ENCODE assay signal across 19 cellular contexts in genomic region chr1:151816964-151817730, GRCh38. TPM values are rescaled to one million over a fixed set of nuclear protein-coding genes. Genes with fewer than 3 reads are reported as not detected.
DNase-seq lines count a peak whose midpoint lies in the region; ATAC-seq and TF ChIP-seq lines count a peak whose summit lies in the region.
"Had no signal": no experiment of that assay in that cellular context is flagged by ENCODE, and none has a peak within 500 bp of the region (broad histone marks: within the 10 kb centered on the region; RNA-seq: fewer than 3 reads in every experiment).

No MANE protein-coding gene starts in this region.

- H3K4me1 ChIP-seq in CD8-positive, alpha-beta memory T cell (ENCODE audit: insufficient read depth, low read length): peaks cover 61% of the 10 kb centered on the region

- peaks cover 81 to 94% (median 91%) of the 10 kb centered on the region in 3 donors for H3K4me1 Mint-ChIP-seq in CD8-positive, alpha-beta memory T cell
- peaks cover 52 to 81% of the 10 kb centered on the region in 2 donors for H3K4me1 Mint-ChIP-seq in effector memory CD8-positive, alpha-beta T cell (ENCODE audit: low read depth in 2 of 2)

- H3K36me3 ChIP-seq in CD8-positive, alpha-beta memory T cell (ENCODE audit: insufficient read depth, low read length): no peaks in the 10 kb centered on the region

- no peak overlapping the region for H3K27ac ChIP-seq in CD8-positive, alpha-beta memory T cell (ENCODE audit: low read depth, low read length)
- H3K27ac ChIP-seq: A549, coronary artery, esophagus muscularis mucosa, stomach had no signal

- DNase-seq in NCI-H2107 treated with DMSO at 0.1 percent for 48 hours (lab: John Stamatoyannopoulos, UW; ENCODE audit: unreplicated experiment) (peak; percentile 20), NCI-H2107 (lab: John Stamatoyannopoulos, UW) (no peak), NOMO-1 treated with dmso at 0.1 percent for 144 hours (lab: John Stamatoyannopoulos, UW; ENCODE audit: unreplicated experiment) (peak; percentile 8), AG20443 (ENCODE audit: low spot score) (no peak), HT-29 (ENCODE audit: low spot score) (no peak), HEK293T (ENCODE audit: extremely low spot score) (no peak)
- DNase-seq in CD8-positive, alpha-beta memory T cell: no peak
- no peak for DNase-seq in effector memory CD8-positive, alpha-beta T cell
- DNase-seq: activated CD4-positive, alpha-beta T cell treated with anti-CD3 and anti-CD28 coated beads for 48 hours; activated effector memory CD4-positive, alpha-beta T cell treated with Interleukin-2 at 50 U/mL for 16 hours; H9; KG1; stomach had no signal

- ATAC-seq in effector memory CD8-positive, alpha-beta T cell (replicated peaks): no peak
- ATAC-seq: A549 had no signal

- CTCF ChIA-PET in CD8-positive, alpha-beta memory T cell (lab: Charles Lee): interaction anchor here (1.1 to 1.4 kb wide), 2 partner anchors 13 to 27 kb away, joined by 3 read pairs; partner anchors contain the start of gene TDRKH
- CTCF ChIA-PET in HEK293T (lab: Yijun Ruan, JAX): interaction anchor here (0.6 kb wide), 2 partner anchors 38 to 64 kb away, joined by 3 to 4 read pairs; no protein-coding TSS in a partner anchor

- no peaks in the 10 kb centered on the region for H3K27me3 ChIP-seq in CD8-positive, alpha-beta memory T cell (ENCODE audit: insufficient read depth, low read length, poor library complexity, severe bottlenecking)
- H3K27me3 ChIP-seq: stomach had no signal

- no peaks in the 10 kb centered on the region for H3K27me3 Mint-ChIP-seq in CD8-positive, alpha-beta memory T cell
- H3K27me3 Mint-ChIP-seq in effector memory CD8-positive, alpha-beta T cell: no peaks in the 10 kb centered on the region

- POLR2A ChIA-PET in CD8-positive, alpha-beta memory T cell (lab: Charles Lee): no interaction called here
- POLR2A ChIA-PET in HEK293T (lab: Yijun Ruan, JAX): no interaction called here

- H3K4me3 Mint-ChIP-seq in CD8-positive, alpha-beta memory T cell: peak overlapping the region in 6 of 7 donors; percentile 49 to 97 (median 56)
- H3K4me3 Mint-ChIP-seq in effector memory CD8-positive, alpha-beta T cell: peak overlapping the region; percentile 62 to 89
- H3K4me3 Mint-ChIP-seq: H9; T-helper 2 cell treated with Interferon-gamma antibody and Interleukin-4, amounts not matched to agents 5 μg/mL and 100 μg/mL, for 36 hours had no signal

- peak overlapping the region; percentile 53 to 98 (median 86) for H3K27ac Mint-ChIP-seq in CD8-positive, alpha-beta memory T cell
- H3K27ac Mint-ChIP-seq in effector memory CD8-positive, alpha-beta T cell: peak overlapping the region; percentile 41 to 91
- H3K27ac Mint-ChIP-seq: H9 had no signal

- H3K36me3 Mint-ChIP-seq in CD8-positive, alpha-beta memory T cell: peaks cover 0 to 4% (median 4%) of the 10 kb centered on the region in 3 donors
- peaks cover 46% of the 10 kb centered on the region for H3K36me3 Mint-ChIP-seq in effector memory CD8-positive, alpha-beta T cell (ENCODE audit: insufficient read depth)

- no peaks in the 10 kb centered on the region for H3K9me3 ChIP-seq in CD8-positive, alpha-beta memory T cell (ENCODE audit: low read length)
- H3K9me3 ChIP-seq: A549, esophagus muscularis mucosa, stomach had no signal

- H3K4me3 ChIP-seq in CD8-positive, alpha-beta memory T cell (ENCODE audit: low read length): no peak overlapping the region
- H3K4me3 ChIP-seq: A549, coronary artery, esophagus muscularis mucosa, stomach had no signal

- no peaks in the 10 kb centered on the region for H3K9me3 Mint-ChIP-seq in CD8-positive, alpha-beta memory T cell
- H3K9me3 Mint-ChIP-seq in effector memory CD8-positive, alpha-beta T cell: no peaks in the 10 kb centered on the region
- H3K9me3 Mint-ChIP-seq: H9; T-helper 2 cell treated with Interferon-gamma antibody and Interleukin-4, amounts not matched to agents 5 μg/mL and 100 μg/mL, for 36 hours had no signal

TF ChIP-seq in HEK293T, 16 proteins besides CTCF, POLR2A, EP300 and RAD21:
- TF ChIP-seq ZNF384 (IDR thresholded peaks at IDR 0.05): no peak
- TF ChIP-seq LEF1 (IDR thresholded peaks at IDR 0.05; ENCODE audit: borderline replicate concordance): no peak
- TF ChIP-seq TARDBP (IDR thresholded peaks at IDR 0.05): no peak
- no peak for TF ChIP-seq ARNT (IDR thresholded peaks at IDR 0.05)
- TF ChIP-seq FOXK2 (IDR thresholded peaks at IDR 0.05): no peak
- TF ChIP-seq NFRKB (IDR thresholded peaks at IDR 0.05): no peak
- no peak for TF ChIP-seq SUZ12 (IDR thresholded peaks at IDR 0.05)
- no peak for TF ChIP-seq FOXM1 (IDR thresholded peaks at IDR 0.05; ENCODE audit: borderline replicate concordance)
- no peak for TF ChIP-seq PKNOX1 (IDR thresholded peaks at IDR 0.05)
- no peak for TF ChIP-seq FOXA1 (IDR thresholded peaks at IDR 0.05)
- no peak for TF ChIP-seq L3MBTL2 (conservative IDR thresholded peaks at IDR 0.05)
- TF ChIP-seq ELF4 (IDR thresholded peaks at IDR 0.05): no peak
- TF ChIP-seq BHLHE40 (IDR thresholded peaks at IDR 0.05; ENCODE audit: borderline replicate concordance): no peak
- no peak for TF ChIP-seq CTBP1 (IDR thresholded peaks at IDR 0.05; ENCODE audit: borderline replicate concordance)
- no peak for TF ChIP-seq SP1 (IDR thresholded peaks at IDR 0.05)
- no peak for TF ChIP-seq HDGF (IDR thresholded peaks at IDR 0.05; ENCODE audit: borderline replicate concordance)

RNA-seq across cellular contexts. Expression of gene LINGO4, which starts 11.9 kb away (rescaled TPM):
- under 1 TPM in 1 of 2 experiments, not detected in 1; 0.09 TPM for total RNA-seq in CD8-positive, alpha-beta memory T cell
- polyA plus RNA-seq in CD8-positive, alpha-beta memory T cell: 0.28 TPM
- not detected in 2 replicates for total RNA-seq in HT-29 (2014; rRNA removed; shearing (Covaris generic))
- total RNA-seq: aorta, esophagus muscularis mucosa, H9 had no signal
- polyA plus RNA-seq: A549, aorta had no signal

RNA-seq across cellular contexts. Expression of gene RORC, which starts 14.5 kb away (rescaled TPM):
- 1 to 10 TPM; 1.3 to 1.5 TPM for total RNA-seq in CD8-positive, alpha-beta memory T cell
- 46.4 TPM for polyA plus RNA-seq in CD8-positive, alpha-beta memory T cell
- total RNA-seq in HT-29 (2014; rRNA removed; shearing (Covaris generic)): 0.33 and 1.1 TPM in 2 replicates

RNA-seq across cellular contexts. Expression of gene C2CD4D, which starts 22.5 kb away (rescaled TPM):
- total RNA-seq in CD8-positive, alpha-beta memory T cell: 1 to 10 TPM; 1.9 to 2.0 TPM
- 3.7 TPM for polyA plus RNA-seq in CD8-positive, alpha-beta memory T cell
- total RNA-seq in HT-29 (2014; rRNA removed; shearing (Covaris generic)): 3.5 and 5.2 TPM in 2 replicates
- total RNA-seq: aorta, esophagus muscularis mucosa had no signal
- polyA plus RNA-seq: A549, aorta had no signal

RNA-seq across cellular contexts. Expression of gene TDRKH, which starts 26.8 kb away (rescaled TPM):
- 10 to 100 TPM; 16.4 to 17.4 TPM for total RNA-seq in CD8-positive, alpha-beta memory T cell
- 20.5 TPM for polyA plus RNA-seq in CD8-positive, alpha-beta memory T cell
- total RNA-seq in HT-29 (2014; rRNA removed; shearing (Covaris generic)): 6.8 and 9.3 TPM in 2 replicates

RNA-seq across cellular contexts. Expression of gene THEM5, which starts 36.4 kb away (rescaled TPM):
- not detected for total RNA-seq in CD8-positive, alpha-beta memory T cell
- polyA plus RNA-seq in CD8-positive, alpha-beta memory T cell: 0.38 TPM
- total RNA-seq in HT-29 (2014; rRNA removed; shearing (Covaris generic)): not detected in 2 replicates
- total RNA-seq: aorta, esophagus muscularis mucosa, H9, mononuclear cell, stomach had no signal
- polyA plus RNA-seq: A549, aorta, stomach had no signal

Comparison
In these comparisons a context has a peak if more than half of its experiments do, and no peak if none do; other contexts are left out.
1. DNase-seq: peak in NCI-H2107 treated with DMSO at 0.1 percent for 48 hours (single experiment) and NOMO-1 treated with dmso at 0.1 percent for 144 hours (single experiment); none in NCI-H2107 (single experiment), CD8-positive, alpha-beta memory T cell (0 of 5), effector memory CD8-positive, alpha-beta T cell (0 of 3), AG20443 (single experiment), HT-29 (single experiment) and HEK293T (single experiment).